Comparison of ENCODE assay signal across 1 cellular context in the genomic region with DNA sequence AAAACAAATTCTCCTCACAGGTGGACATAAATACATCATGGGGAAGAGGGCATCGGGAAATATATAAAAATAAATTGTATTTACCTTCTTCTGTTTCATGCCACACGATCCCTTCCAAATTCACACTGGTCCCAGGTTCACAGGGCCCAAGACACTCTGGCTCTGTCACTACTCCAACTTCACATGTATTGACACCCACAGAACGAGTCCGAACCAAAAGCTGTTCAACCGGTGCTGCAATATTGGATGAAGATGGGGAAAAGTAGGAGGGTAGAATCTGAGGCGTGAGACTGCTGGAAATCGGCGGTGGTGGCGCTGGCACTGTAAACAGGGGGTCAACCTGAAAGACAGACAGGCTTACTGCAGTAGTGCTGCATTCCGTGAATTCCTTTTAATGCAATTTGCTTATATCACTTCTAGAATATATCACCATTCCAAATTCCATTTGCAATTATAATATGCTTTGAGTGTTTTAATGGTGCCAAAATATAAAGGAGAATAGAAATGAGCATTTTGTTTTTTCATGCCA.
TF ChIP-seq lines count a peak whose summit lies in the region.

No MANE protein-coding gene starts in this region.

TF ChIP-seq in H1, 55 proteins besides CTCF, POLR2A, EP300 and RAD21:
- TF ChIP-seq NANOG (IDR thresholded peaks at IDR 0.05; ENCODE audit: insufficient read depth, low read depth, low read length, poor library complexity, severe bottlenecking) (no peak), TEAD4 (IDR thresholded peaks at IDR 0.05; ENCODE audit: low read depth, low read length) (peak; percentile 89)
